In genomic region chr11:94602430-94603372, GRCh38 we compare ENCODE assay signal across 9 cellular contexts. TPM values are rescaled to one million over a fixed set of nuclear protein-coding genes. Genes with fewer than 3 reads are reported as not detected.
A peak's percentile ranks its signal among the peaks of the same experiment; 100 is the strongest.
DNase-seq lines count a peak whose midpoint lies in the region; ATAC-seq and TF ChIP-seq lines count a peak whose summit lies in the region.
"Had no signal": no experiment of that assay in that cellular context is flagged by ENCODE, and none has a peak within 500 bp of the region (broad histone marks: within the 10 kb centered on the region; RNA-seq: fewer than 3 reads in every experiment).

No MANE protein-coding gene starts in this region.

- H3K27ac ChIP-seq in right atrium auricular region (no peak overlapping the region), spleen (peak overlapping the region in 5 of 8 donors; percentile 10 to 73 (median 65))
- H3K27ac ChIP-seq: gastrocnemius medialis had no signal

- H3K4me3 Mint-ChIP-seq in activated naive CD8-positive, alpha-beta T cell treated with anti-CD3 and anti-CD28 coated beads, Interleukin-2, amount 50 U/mL, for 24 hours: no peak overlapping the region
- H3K4me3 Mint-ChIP-seq in activated naive CD8-positive, alpha-beta T cell treated with anti-CD3 and anti-CD28 coated beads for 36 hours: no peak overlapping the region
- H3K4me3 Mint-ChIP-seq in activated T-helper 1 cell treated with anti-CD3 and anti-CD28 coated beads, Interleukin-12 subunit alpha, Interleukin-12 subunit beta, Interleukin-2, Interleukin-4 antibody, amounts not matched to agents 30 ng/mL and 10 ng/mL and 1 ng/mL, durations not matched to agents 14 hours and 24 hours and 36 hours: no peak overlapping the region

- H3K4me3 ChIP-seq in NB4 (ENCODE audit: low read depth, low read length): no peak overlapping the region
- no peak overlapping the region for H3K4me3 ChIP-seq in right atrium auricular region
- H3K4me3 ChIP-seq in spleen: peak overlapping the region in 1 of 8 donors; percentile 14
- H3K4me3 ChIP-seq: gastrocnemius medialis had no signal

- H3K9me3 Mint-ChIP-seq in activated naive CD8-positive, alpha-beta T cell treated with anti-CD3 and anti-CD28 coated beads, Interleukin-2, amount 50 U/mL, for 24 hours: no peaks in the 10 kb centered on the region
- H3K9me3 Mint-ChIP-seq in activated naive CD8-positive, alpha-beta T cell treated with anti-CD3 and anti-CD28 coated beads for 36 hours: peaks cover 3% of the 10 kb centered on the region
- no peaks in the 10 kb centered on the region for H3K9me3 Mint-ChIP-seq in activated T-helper 1 cell treated with anti-CD3 and anti-CD28 coated beads, Interleukin-12 subunit alpha, Interleukin-12 subunit beta, Interleukin-2, Interleukin-4 antibody, amounts not matched to agents 30 ng/mL and 10 ng/mL and 1 ng/mL, durations not matched to agents 14 hours and 24 hours and 36 hours

- ATAC-seq in activated naive CD8-positive, alpha-beta T cell treated with anti-CD3 and anti-CD28 coated beads, Interleukin-2, amount 50 U/mL, for 24 hours: peak; percentile 82
- ATAC-seq in HG02759 (IDR thresholded peaks at IDR 0.05; ENCODE audit: unreplicated experiment): peak; percentile 84

- TF ChIP-seq CTCF in NB4 (IDR thresholded peaks at IDR 0.05; ENCODE audit: low read depth, low read length) (peak; percentile 43), right atrium auricular region (IDR thresholded peaks at IDR 0.05) (no peak), spleen (IDR thresholded peaks at IDR 0.05 in 8 of 11, conservative IDR thresholded peaks at IDR 0.05 in 3 of 11) (peak in 3 of 11 experiments; percentile 48 to 73 (median 51))

- 26 to 81% (median 68%) methylated on average over 8 of the region's 8 CpGs for WGBS in spleen, 5 donors

- H3K27me3 Mint-ChIP-seq in activated naive CD8-positive, alpha-beta T cell treated with anti-CD3 and anti-CD28 coated beads, Interleukin-2, amount 50 U/mL, for 24 hours: no peaks in the 10 kb centered on the region
- no peaks in the 10 kb centered on the region for H3K27me3 Mint-ChIP-seq in activated naive CD8-positive, alpha-beta T cell treated with anti-CD3 and anti-CD28 coated beads for 36 hours
- H3K27me3 Mint-ChIP-seq in activated T-helper 1 cell treated with anti-CD3 and anti-CD28 coated beads, Interleukin-12 subunit alpha, Interleukin-12 subunit beta, Interleukin-2, Interleukin-4 antibody, amounts not matched to agents 30 ng/mL and 10 ng/mL and 1 ng/mL, durations not matched to agents 14 hours and 24 hours and 36 hours (ENCODE audit: insufficient read depth): peaks cover 3% of the 10 kb centered on the region

- TF ChIP-seq POLR2A in NB4 (IDR thresholded peaks at IDR 0.05; ENCODE audit: extremely low read depth, insufficient read length) (no peak), spleen (IDR thresholded peaks at IDR 0.05) (no peak)

- peak; percentile 22 for DNase-seq in activated naive CD8-positive, alpha-beta T cell treated with anti-CD3 and anti-CD28 coated beads, Interleukin-2, amount 50 U/mL, for 24 hours
- no peak for DNase-seq in activated naive CD8-positive, alpha-beta T cell treated with anti-CD3 and anti-CD28 coated beads for 36 hours
- peak; percentile 87 for DNase-seq in NB4 (ENCODE audit: low read depth)
- DNase-seq in activated T-helper 1 cell treated with anti-CD3 and anti-CD28 coated beads, Interleukin-12 subunit alpha, Interleukin-12 subunit beta, Interleukin-2, Interleukin-4 antibody, amounts not matched to agents 30 ng/mL and 10 ng/mL and 1 ng/mL, durations not matched to agents 14 hours and 24 hours and 36 hours (ENCODE audit: low spot score): peak; percentile 12
- peak; percentile 75 for DNase-seq in right atrium auricular region (ENCODE audit: low spot score)
- DNase-seq in spleen: no peak
- no peak for DNase-seq in dermis blood vessel endothelial cell

- H3K27me3 ChIP-seq in right atrium auricular region (no peaks in the 10 kb centered on the region), spleen (replicated peaks in 1 of 7) (no peaks in the 10 kb centered on the region)
- H3K27me3 ChIP-seq: gastrocnemius medialis had no signal

- no peaks in the 10 kb centered on the region for H3K36me3 Mint-ChIP-seq in activated naive CD8-positive, alpha-beta T cell treated with anti-CD3 and anti-CD28 coated beads, Interleukin-2, amount 50 U/mL, for 24 hours (ENCODE audit: low read depth)
- peaks cover 7% of the 10 kb centered on the region for H3K36me3 Mint-ChIP-seq in activated naive CD8-positive, alpha-beta T cell treated with anti-CD3 and anti-CD28 coated beads for 36 hours
- no peaks in the 10 kb centered on the region for H3K36me3 Mint-ChIP-seq in activated T-helper 1 cell treated with anti-CD3 and anti-CD28 coated beads, Interleukin-12 subunit alpha, Interleukin-12 subunit beta, Interleukin-2, Interleukin-4 antibody, amounts not matched to agents 30 ng/mL and 10 ng/mL and 1 ng/mL, durations not matched to agents 14 hours and 24 hours and 36 hours (ENCODE audit: low read depth)

- no peaks in the 10 kb centered on the region for H3K4me1 ChIP-seq in right atrium auricular region
- peaks cover 0 to 16% (median 9%) of the 10 kb centered on the region in 6 donors for H3K4me1 ChIP-seq in spleen
- H3K4me1 ChIP-seq: gastrocnemius medialis had no signal

- intact Hi-C loops in activated T-helper 1 cell treated with anti-CD3 and anti-CD28 coated beads, Interleukin-12 subunit alpha, Interleukin-12 subunit beta, Interleukin-2, Interleukin-4 antibody, amounts not matched to agents 30 ng/mL and 10 ng/mL and 1 ng/mL, durations not matched to agents 14 hours and 24 hours and 36 hours (cut with micrococcal nuclease): loop anchor here (1.0 to 10.0 kb wide), 4 partner anchors 60 to 705 kb away; partner anchors contain the start of gene FUT4
- intact Hi-C loops in spleen (cut with DNase I; ENCODE audit: low total_unique reads): no loop called here

- no peak overlapping the region for H3K27ac Mint-ChIP-seq in activated naive CD8-positive, alpha-beta T cell treated with anti-CD3 and anti-CD28 coated beads, Interleukin-2, amount 50 U/mL, for 24 hours
- no peak overlapping the region for H3K27ac Mint-ChIP-seq in activated naive CD8-positive, alpha-beta T cell treated with anti-CD3 and anti-CD28 coated beads for 36 hours
- no peak overlapping the region for H3K27ac Mint-ChIP-seq in activated T-helper 1 cell treated with anti-CD3 and anti-CD28 coated beads, Interleukin-12 subunit alpha, Interleukin-12 subunit beta, Interleukin-2, Interleukin-4 antibody, amounts not matched to agents 30 ng/mL and 10 ng/mL and 1 ng/mL, durations not matched to agents 14 hours and 24 hours and 36 hours

- H3K9me3 ChIP-seq in right atrium auricular region: no peaks in the 10 kb centered on the region
- H3K9me3 ChIP-seq in spleen: peaks cover 0 to 10% (median 0%) of the 10 kb centered on the region in 8 donors
- H3K9me3 ChIP-seq: gastrocnemius medialis had no signal

- H3K4me1 Mint-ChIP-seq in activated naive CD8-positive, alpha-beta T cell treated with anti-CD3 and anti-CD28 coated beads, Interleukin-2, amount 50 U/mL, for 24 hours: peaks cover 2% of the 10 kb centered on the region
- H3K4me1 Mint-ChIP-seq in activated naive CD8-positive, alpha-beta T cell treated with anti-CD3 and anti-CD28 coated beads for 36 hours: no peaks in the 10 kb centered on the region
- peaks cover 5% of the 10 kb centered on the region for H3K4me1 Mint-ChIP-seq in activated T-helper 1 cell treated with anti-CD3 and anti-CD28 coated beads, Interleukin-12 subunit alpha, Interleukin-12 subunit beta, Interleukin-2, Interleukin-4 antibody, amounts not matched to agents 30 ng/mL and 10 ng/mL and 1 ng/mL, durations not matched to agents 14 hours and 24 hours and 36 hours (ENCODE audit: low read depth)

- no peaks in the 10 kb centered on the region for H3K36me3 ChIP-seq in right atrium auricular region
- H3K36me3 ChIP-seq in spleen: peaks cover 0 to 22% (median 0%) of the 10 kb centered on the region in 6 donors
- H3K36me3 ChIP-seq: gastrocnemius medialis had no signal

RNA-seq across cellular contexts. Expression of gene PIWIL4, which starts 35.5 kb away (rescaled TPM):
- under 1 TPM; 0.16 to 0.21 TPM for total RNA-seq in activated naive CD8-positive, alpha-beta T cell treated with anti-CD3 and anti-CD28 coated beads for 36 hours
- 0.41 and 0.81 TPM in 2 replicates for total RNA-seq in activated T-helper 1 cell treated with anti-CD3 and anti-CD28 coated beads, Interleukin-12 subunit alpha, Interleukin-12 subunit beta, Interleukin-2, Interleukin-4 antibody, amounts not matched to agents 30 ng/mL and 10 ng/mL and 1 ng/mL, durations not matched to agents 14 hours and 24 hours and 36 hours
- total RNA-seq in right atrium auricular region (1 to 10 TPM; 1.8 to 3.2 TPM), spleen (10 to 100 TPM in 1 of 7 donors, 1 to 10 TPM in 6; 3.5 to 10.3 (median 4.9) TPM), dermis blood vessel endothelial cell (0.79 and 1.2 TPM in 2 replicates)
- 1 to 10 TPM; 4.1 to 6.7 (median 5.5) TPM for polyA plus RNA-seq in spleen

RNA-seq across cellular contexts. Expression of gene FUT4, which starts 59.0 kb away (rescaled TPM):
- total RNA-seq in activated naive CD8-positive, alpha-beta T cell treated with anti-CD3 and anti-CD28 coated beads for 36 hours: 1 to 10 TPM; 5.9 to 6.2 TPM
- 8.0 and 8.6 TPM in 2 replicates for total RNA-seq in activated T-helper 1 cell treated with anti-CD3 and anti-CD28 coated beads, Interleukin-12 subunit alpha, Interleukin-12 subunit beta, Interleukin-2, Interleukin-4 antibody, amounts not matched to agents 30 ng/mL and 10 ng/mL and 1 ng/mL, durations not matched to agents 14 hours and 24 hours and 36 hours
- total RNA-seq in right atrium auricular region: 1 to 10 TPM; 3.3 to 3.4 TPM
- 10 to 100 TPM in 3 of 7 donors, 1 to 10 TPM in 4; 8.9 to 12.8 (median 10.0) TPM for total RNA-seq in spleen
- polyA plus RNA-seq in spleen: 1 to 10 TPM; 1.6 to 2.4 (median 2.0) TPM
- 6.4 and 6.5 TPM in 2 replicates for total RNA-seq in dermis blood vessel endothelial cell

Comparison
In these comparisons a context has a peak if more than half of its experiments do, and no peak if none do; other contexts are left out.
1. DNase-seq: peak in activated naive CD8-positive, alpha-beta T cell treated with anti-CD3 and anti-CD28 coated beads, Interleukin-2, amount 50 U/mL, for 24 hours (single experiment), NB4 (single experiment), activated T-helper 1 cell treated with anti-CD3 and anti-CD28 coated beads, Interleukin-12 subunit alpha, Interleukin-12 subunit beta, Interleukin-2, Interleukin-4 antibody, amounts not matched to agents 30 ng/mL and 10 ng/mL and 1 ng/mL, durations not matched to agents 14 hours and 24 hours and 36 hours (single experiment) and right atrium auricular region (single experiment); none in activated naive CD8-positive, alpha-beta T cell treated with anti-CD3 and anti-CD28 coated beads for 36 hours (single experiment), spleen (single experiment) and dermis blood vessel endothelial cell (single experiment).
2. H3K27ac ChIP-seq: peak in spleen (5 of 8); none in right atrium auricular region (0 of 2).